ENCODE assay signal across 1 cellular context in genomic region chr6:110746680-110747079, GRCh38.
TF ChIP-seq lines count a peak whose summit lies in the region.

No MANE protein-coding gene starts in this region.

TF ChIP-seq in HepG2, 621 proteins besides CTCF, POLR2A, EP300 and RAD21 (continued from another document):
- TF ChIP-seq MLX (CRISPR knock-in tag; IDR thresholded peaks at IDR 0.05) (no peak), PRDM15 (CRISPR knock-in tag; IDR thresholded peaks at IDR 0.05) (no peak; the same call in 1 of the 2 replicates), RXRA (CRISPR knock-in tag; IDR thresholded peaks at IDR 0.05) (no peak), ARNT2 (CRISPR knock-in tag; IDR thresholded peaks at IDR 0.05; ENCODE audit: low read depth) (no peak), REL (CRISPR knock-in tag; conservative IDR thresholded peaks at IDR 0.05) (no peak), AHDC1 (CRISPR knock-in tag; IDR thresholded peaks at IDR 0.05; ENCODE audit: borderline replicate concordance) (peak; percentile 68; the same call in 1 of the 2 replicates), ZNF761 (CRISPR knock-in tag; conservative IDR thresholded peaks at IDR 0.05) (no peak), GATAD2A (CRISPR knock-in tag; IDR thresholded peaks at IDR 0.05) (peak; percentile 87), SALL2 (CRISPR knock-in tag; IDR thresholded peaks at IDR 0.05) (no peak)
